In the genomic region with DNA sequence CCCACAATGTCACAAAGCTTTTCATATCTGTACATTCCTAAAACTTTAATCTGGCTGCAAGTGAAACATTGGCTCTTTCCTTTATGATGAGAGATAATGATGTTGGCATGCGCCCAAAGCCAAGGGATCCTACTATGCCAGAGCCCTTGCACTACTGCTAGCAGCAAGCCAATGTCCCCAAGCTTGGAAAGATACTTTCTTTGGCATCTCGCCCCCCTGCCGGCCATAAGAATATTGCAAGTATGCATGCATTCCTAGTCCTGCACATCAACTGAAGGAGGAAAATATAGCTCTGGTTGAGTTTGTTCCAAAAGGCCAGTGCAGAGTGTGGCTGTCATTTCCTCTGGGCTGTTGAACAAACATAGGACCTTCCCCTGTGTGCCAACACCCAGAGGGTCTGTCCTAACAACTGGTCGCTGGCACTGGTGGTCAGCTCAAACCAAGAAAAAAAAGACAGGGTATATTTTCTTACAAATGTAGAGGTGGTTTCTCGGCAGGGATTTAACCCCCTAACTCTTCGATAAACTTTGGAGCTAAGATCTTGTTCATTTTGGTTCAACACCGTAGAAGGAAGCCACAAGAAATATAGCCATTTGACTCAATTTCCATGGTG, we compare ENCODE assay signal across 8 cellular contexts. TPM values are rescaled to one million over a fixed set of nuclear protein-coding genes. Genes with fewer than 3 reads are reported as not detected.
A peak's percentile ranks its signal among the peaks of the same experiment; 100 is the strongest.
DNase-seq lines count a peak whose midpoint lies in the region; ATAC-seq and TF ChIP-seq lines count a peak whose summit lies in the region.

No MANE protein-coding gene starts in this region.

- no peak overlapping the region for H3K4me3 Mint-ChIP-seq in WTC11
- H3K4me3 Mint-ChIP-seq in activated CD8-positive, alpha-beta memory T cell treated with anti-CD3 and anti-CD28 coated beads, Interleukin-2, amount 10 ng/mL, durations not matched to agents 7 days and 5 days: no peak overlapping the region

- CTCF ChIA-PET in WTC11 (lab: Charles Lee): interaction anchor here (0.6 to 4.1 kb wide), 23 partner anchors 8 to 297 kb away, joined by 3 to 49 read pairs (median 4); partner anchors contain the start of gene PHLDB2
- CTCF ChIA-PET in activated CD8-positive, alpha-beta memory T cell treated with anti-CD3 and anti-CD28 coated beads, Interleukin-2, amount 10 ng/mL, durations not matched to agents 7 days and 5 days (lab: Charles Lee): interaction anchor here (0.8 to 6.7 kb wide), 21 partner anchors 8 to 327 kb away, joined by 3 to 137 read pairs (median 6); partner anchors contain the start of genes ABHD10 and PHLDB2

- no peaks in the 10 kb centered on the region for H3K36me3 Mint-ChIP-seq in WTC11
- peaks cover 23% of the 10 kb centered on the region for H3K36me3 Mint-ChIP-seq in activated CD8-positive, alpha-beta memory T cell treated with anti-CD3 and anti-CD28 coated beads, Interleukin-2, amount 10 ng/mL, durations not matched to agents 7 days and 5 days

- no peak; the same call in 1 of the 2 replicates for TF ChIP-seq CTCF in WTC11 (IDR thresholded peaks at IDR 0.05)

- no peaks in the 10 kb centered on the region for H3K9me3 Mint-ChIP-seq in WTC11
- no peaks in the 10 kb centered on the region for H3K9me3 Mint-ChIP-seq in activated CD8-positive, alpha-beta memory T cell treated with anti-CD3 and anti-CD28 coated beads, Interleukin-2, amount 10 ng/mL, durations not matched to agents 7 days and 5 days (ENCODE audit: low read depth)

- no peak for ATAC-seq in WTC11
- no peak for ATAC-seq in GM19467 (IDR thresholded peaks at IDR 0.05; ENCODE audit: unreplicated experiment)
- no peak for ATAC-seq in activated CD8-positive, alpha-beta memory T cell treated with anti-CD3 and anti-CD28 coated beads, Interleukin-2, amount 10 ng/mL, durations not matched to agents 7 days and 5 days

- peak; percentile 4 to 57 for DNase-seq in NCI-H526 (lab: John Stamatoyannopoulos, UW)
- DNase-seq in NCI-H526 treated with DMSO at 0.1 percent for 48 hours (lab: John Stamatoyannopoulos, UW): no peak
- DNase-seq in HT1080 (ENCODE audit: low read depth): peak; percentile 73
- peak; percentile 27 for DNase-seq in WTC11 (ENCODE audit: low spot score)
- DNase-seq in fibroblast of gingiva (ENCODE audit: low read depth): peak; percentile 25
- peak; percentile 33 for DNase-seq in pulmonary artery endothelial cell (ENCODE audit: low read depth, low spot score)
- DNase-seq in activated CD8-positive, alpha-beta memory T cell treated with anti-CD3 and anti-CD28 coated beads, Interleukin-2, amount 10 ng/mL, durations not matched to agents 7 days and 5 days: no peak

- POLR2A ChIA-PET in WTC11 (lab: Charles Lee): no interaction called here

- no peaks in the 10 kb centered on the region for H3K27me3 Mint-ChIP-seq in WTC11 (ENCODE audit: low read depth)
- no peaks in the 10 kb centered on the region for H3K27me3 Mint-ChIP-seq in activated CD8-positive, alpha-beta memory T cell treated with anti-CD3 and anti-CD28 coated beads, Interleukin-2, amount 10 ng/mL, durations not matched to agents 7 days and 5 days

- H3K4me1 Mint-ChIP-seq in WTC11: peaks cover 10% of the 10 kb centered on the region
- H3K4me1 Mint-ChIP-seq in activated CD8-positive, alpha-beta memory T cell treated with anti-CD3 and anti-CD28 coated beads, Interleukin-2, amount 10 ng/mL, durations not matched to agents 7 days and 5 days: peaks cover 19% of the 10 kb centered on the region

- no peak overlapping the region for H3K27ac Mint-ChIP-seq in WTC11
- H3K27ac Mint-ChIP-seq in activated CD8-positive, alpha-beta memory T cell treated with anti-CD3 and anti-CD28 coated beads, Interleukin-2, amount 10 ng/mL, durations not matched to agents 7 days and 5 days: no peak overlapping the region

TF ChIP-seq in WTC11, 78 proteins besides CTCF, POLR2A, EP300 and RAD21:
- TF ChIP-seq SP1 (CRISPR knock-in tag; conservative IDR thresholded peaks at IDR 0.05) (no peak), FOXK1 (CRISPR knock-in tag; IDR thresholded peaks at IDR 0.05) (no peak), NFATC4 (CRISPR knock-in tag; IDR thresholded peaks at IDR 0.05) (no peak), USF1 (CRISPR knock-in tag; IDR thresholded peaks at IDR 0.05) (no peak), HMGXB4 (CRISPR knock-in tag; IDR thresholded peaks at IDR 0.05) (no peak), SMAD4 (CRISPR knock-in tag; IDR thresholded peaks at IDR 0.05) (no peak), SOX15 (CRISPR knock-in tag; IDR thresholded peaks at IDR 0.05) (no peak), KAT7 (CRISPR knock-in tag; IDR thresholded peaks at IDR 0.05; ENCODE audit: borderline replicate concordance) (no peak), ZNF396 (CRISPR knock-in tag; IDR thresholded peaks at IDR 0.05; ENCODE audit: borderline replicate concordance) (no peak)
- TF ChIP-seq, protein P1, sequence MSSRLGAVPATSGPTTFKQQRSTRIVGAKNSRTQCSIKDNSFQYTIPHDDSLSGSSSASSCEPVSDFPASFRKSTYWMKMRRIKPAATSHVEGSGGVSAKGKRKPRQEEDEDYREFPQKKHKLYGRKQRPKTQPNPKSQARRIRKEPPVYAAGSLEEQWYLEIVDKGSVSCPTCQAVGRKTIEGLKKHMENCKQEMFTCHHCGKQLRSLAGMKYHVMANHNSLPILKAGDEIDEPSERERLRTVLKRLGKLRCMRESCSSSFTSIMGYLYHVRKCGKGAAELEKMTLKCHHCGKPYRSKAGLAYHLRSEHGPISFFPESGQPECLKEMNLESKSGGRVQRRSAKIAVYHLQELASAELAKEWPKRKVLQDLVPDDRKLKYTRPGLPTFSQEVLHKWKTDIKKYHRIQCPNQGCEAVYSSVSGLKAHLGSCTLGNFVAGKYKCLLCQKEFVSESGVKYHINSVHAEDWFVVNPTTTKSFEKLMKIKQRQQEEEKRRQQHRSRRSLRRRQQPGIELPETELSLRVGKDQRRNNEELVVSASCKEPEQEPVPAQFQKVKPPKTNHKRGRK (CRISPR knock-in tag; IDR thresholded peaks at IDR 0.05; ENCODE audit: borderline replicate concordance): no peak

RNA-seq across cellular contexts. Expression of gene PLCXD2, which starts 41.5 kb away (rescaled TPM):
- total RNA-seq in HT1080 (2014; rRNA removed; shearing (Covaris generic)): 3.8 and 4.2 TPM in 2 replicates
- 2.3 and 2.6 TPM in 2 replicates for polyA plus RNA-seq in HT1080 (2015; cell fraction: cytosol; rRNA removed)
- 7.6 and 8.9 TPM in 2 replicates for polyA plus RNA-seq in HT1080 (2015; cell fraction: nucleus; rRNA removed)
- 1.8 to 2.4 TPM (median 2.3 TPM) in 3 replicates for total RNA-seq in WTC11 (2021)
- total RNA-seq in pulmonary artery endothelial cell: 1.5 and 3.3 TPM in 2 replicates
- 10 to 100 TPM; 16.7 to 21.1 TPM for total RNA-seq in activated CD8-positive, alpha-beta memory T cell treated with anti-CD3 and anti-CD28 coated beads, Interleukin-2, amount 10 ng/mL, durations not matched to agents 7 days and 5 days

Comparison
In these comparisons a context has a peak if more than half of its experiments do, and no peak if none do; other contexts are left out.
1. DNase-seq: peak in NCI-H526 (2 of 2), HT1080 (single experiment), WTC11 (single experiment), fibroblast of gingiva (single experiment) and pulmonary artery endothelial cell (single experiment); none in NCI-H526 treated with DMSO at 0.1 percent for 48 hours (single experiment) and activated CD8-positive, alpha-beta memory T cell treated with anti-CD3 and anti-CD28 coated beads, Interleukin-2, amount 10 ng/mL, durations not matched to agents 7 days and 5 days (single experiment).